In genomic region chr9:112137066-112137465, GRCh38 we compare ENCODE assay signal across 29 cellular contexts.
"Had no signal": no experiment of that assay in that cellular context is flagged by ENCODE, and none has a peak within 500 bp of the region (broad histone marks: within the 10 kb centered on the region; RNA-seq: fewer than 3 reads in every experiment).

No MANE protein-coding gene starts in this region.

- H3K27ac Mint-ChIP-seq: activated B cell treated with CpG ODN at 0.5 μM for 24 hours; activated CD8-positive, alpha-beta T cell treated with anti-CD3 and anti-CD28 coated beads for 36 hours; activated naive CD8-positive, alpha-beta T cell; activated T-helper 17 cell treated with anti-CD3 and anti-CD28 coated beads, Interleukin-2, amount 50 U/mL, for 72 hours; T-helper 17 cell; T-helper 2 cell treated with Interferon-gamma antibody and Interleukin-4, amounts not matched to agents 5 μg/mL and 100 μg/mL, for 36 hours had no signal

- H3K27me3 Mint-ChIP-seq: activated B cell treated with CpG ODN at 0.5 μM for 24 hours; activated CD8-positive, alpha-beta T cell treated with anti-CD3 and anti-CD28 coated beads for 36 hours; activated naive CD8-positive, alpha-beta T cell; activated T-helper 17 cell treated with anti-CD3 and anti-CD28 coated beads, Interleukin-2, amount 50 U/mL, for 72 hours; T-helper 17 cell had no signal

- H3K27ac ChIP-seq: brain microvascular endothelial cell, epithelial cell of prostate, esophagus squamous epithelium, gastroesophageal sphincter, WERI-Rb-1 had no signal

- H3K9me3 Mint-ChIP-seq: activated B cell treated with CpG ODN at 0.5 μM for 24 hours; activated CD8-positive, alpha-beta T cell treated with anti-CD3 and anti-CD28 coated beads for 36 hours; activated T-helper 17 cell treated with anti-CD3 and anti-CD28 coated beads, Interleukin-2, amount 50 U/mL, for 72 hours had no signal

- H3K4me1 Mint-ChIP-seq: activated T-helper 17 cell treated with anti-CD3 and anti-CD28 coated beads, Interleukin-2, amount 50 U/mL, for 72 hours; T-helper 17 cell had no signal

- H3K4me3 Mint-ChIP-seq: activated B cell treated with CpG ODN at 0.5 μM for 24 hours; activated CD8-positive, alpha-beta T cell treated with anti-CD3 and anti-CD28 coated beads for 36 hours; activated naive CD8-positive, alpha-beta T cell; activated T-cell treated with anti-CD3 and anti-CD28 coated beads, Interleukin-2, amount 50 U/mL, for 4 hours; activated T-helper 17 cell treated with anti-CD3 and anti-CD28 coated beads, Interleukin-2, amount 50 U/mL, for 72 hours; T-helper 17 cell; T-helper 2 cell treated with Interferon-gamma antibody and Interleukin-4, amounts not matched to agents 5 μg/mL and 100 μg/mL, for 36 hours had no signal

- ATAC-seq: activated CD4-positive, CD25-positive, alpha-beta regulatory T cell treated with anti-CD3 and anti-CD28 coated beads, Interleukin-2, amount 50 U/mL, for 24 hours; activated CD8-positive, alpha-beta T cell treated with anti-CD3 and anti-CD28 coated beads for 36 hours; activated T-cell treated with anti-CD3 and anti-CD28 coated beads, Interleukin-2, amount 50 U/mL, for 4 hours; activated T-helper 17 cell treated with anti-CD3 and anti-CD28 coated beads, Interleukin-2, amount 50 U/mL, for 72 hours; gastroesophageal sphincter; T-helper 17 cell had no signal

- H3K4me1 ChIP-seq: gastroesophageal sphincter had no signal

- H3K27me3 ChIP-seq: brain microvascular endothelial cell, esophagus squamous epithelium, gastroesophageal sphincter had no signal

- DNase-seq: activated B cell treated with CpG ODN at 0.5 μM for 24 hours; activated CD4-positive, alpha-beta T cell treated with anti-CD3 and anti-CD28 coated beads for 48 hours; activated CD4-positive, alpha-beta T cell treated with anti-CD3 and anti-CD28 coated beads, Interleukin-2, amount 50 U/mL, for 1 hour; activated CD4-positive, alpha-beta T cell treated with anti-CD3 and anti-CD28 coated beads, Interleukin-2, amount 50 U/mL, for 48 hours; activated CD8-positive, alpha-beta memory T cell treated with anti-CD3 and anti-CD28 coated beads for 24 hours; activated CD8-positive, alpha-beta T cell treated with anti-CD3 and anti-CD28 coated beads for 36 hours; activated effector memory CD4-positive, alpha-beta T cell treated with Interleukin-2 at 50 U/mL for 16 hours; activated gamma-delta T cell treated with Interleukin-2 at 50 U/mL for 16 hours; activated naive CD4-positive, alpha-beta T cell treated with anti-CD3 and anti-CD28 coated beads, Interleukin-2, amount 50 U/mL, for 16 hours; activated naive CD4-positive, alpha-beta T cell treated with Interleukin-2 at 50 U/mL for 16 hours; activated T-cell treated with anti-CD3 and anti-CD28 coated beads, Interleukin-2, amount 50 U/mL, for 4 hours; amniotic stem cell; anterior cingulate cortex; brain microvascular endothelial cell; cortex of kidney; dermis blood vessel endothelial cell; effector CD4-positive, alpha-beta T cell; esophagus squamous epithelium; foreskin melanocyte; T-helper 1 cell; T-helper 17 cell; T1000; WERI-Rb-1 had no signal

- H3K4me3 ChIP-seq: esophagus squamous epithelium, gastroesophageal sphincter had no signal

- H3K36me3 ChIP-seq: brain microvascular endothelial cell, esophagus squamous epithelium, gastroesophageal sphincter had no signal
